In the genomic region with DNA sequence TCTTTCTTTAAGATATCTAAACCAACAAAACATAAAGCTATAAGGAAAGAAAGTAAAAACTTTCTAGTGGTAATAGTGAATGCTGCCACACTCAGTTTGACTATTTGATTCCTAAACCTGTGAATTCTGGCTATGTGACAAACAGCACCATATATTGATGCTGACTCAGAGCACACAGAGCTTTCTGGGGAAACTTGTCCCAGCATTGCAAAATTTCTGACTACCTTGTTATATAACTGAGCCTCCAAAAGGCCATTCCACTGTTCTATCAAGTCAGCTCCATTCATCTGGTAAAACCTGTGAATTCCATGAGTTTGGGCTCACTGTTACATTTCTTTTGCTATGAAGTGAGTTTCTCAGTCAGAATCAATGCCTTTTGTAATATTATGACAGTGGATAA, we compare ENCODE assay signal across 25 cellular contexts.
"Had no signal": no experiment of that assay in that cellular context is flagged by ENCODE, and none has a peak within 500 bp of the region (broad histone marks: within the 10 kb centered on the region; RNA-seq: fewer than 3 reads in every experiment).

No MANE protein-coding gene starts in this region.

- H3K27ac ChIP-seq: brain microvascular endothelial cell, colonic mucosa, esophagus muscularis mucosa, foreskin keratinocyte, gastrocnemius medialis, heart right ventricle, VCaP had no signal

- H3K4me3 ChIP-seq: colonic mucosa, esophagus muscularis mucosa, gastrocnemius medialis, heart right ventricle had no signal

- H3K4me1 ChIP-seq: colonic mucosa, esophagus muscularis mucosa, foreskin keratinocyte, gastrocnemius medialis, heart right ventricle had no signal

- H3K27me3 ChIP-seq: brain microvascular endothelial cell, colonic mucosa, esophagus muscularis mucosa, foreskin keratinocyte, gastrocnemius medialis, heart right ventricle had no signal

- H3K9me3 ChIP-seq: colonic mucosa, esophagus muscularis mucosa, gastrocnemius medialis had no signal

- H3K36me3 ChIP-seq: brain microvascular endothelial cell, colonic mucosa, esophagus muscularis mucosa, gastrocnemius medialis, heart right ventricle had no signal

- ATAC-seq: activated CD4-positive, CD25-positive, alpha-beta regulatory T cell treated with anti-CD3 and anti-CD28 coated beads, Interleukin-2, amount 50 U/mL, for 24 hours; activated CD8-positive, alpha-beta T cell treated with anti-CD3 and anti-CD28 coated beads for 36 hours; activated naive CD8-positive, alpha-beta T cell treated with anti-CD3 and anti-CD28 coated beads, Interleukin-2, amount 50 U/mL, for 24 hours; activated T-cell treated with anti-CD3 and anti-CD28 coated beads, Interleukin-2, amount 50 U/mL, for 4 hours; activated T-helper 17 cell treated with anti-CD3 and anti-CD28 coated beads, Interleukin-2, amount 50 U/mL, for 72 hours; foreskin keratinocyte; gastrocnemius medialis; heart right ventricle; WTC11 had no signal

- DNase-seq: activated CD4-positive, alpha-beta T cell treated with anti-CD3 and anti-CD28 coated beads for 48 hours; activated CD4-positive, alpha-beta T cell treated with anti-CD3 and anti-CD28 coated beads, Interleukin-2, amount 50 U/mL, for 1 hour; activated CD4-positive, alpha-beta T cell treated with anti-CD3 and anti-CD28 coated beads, Interleukin-2, amount 50 U/mL, for 48 hours; activated CD8-positive, alpha-beta memory T cell treated with anti-CD3 and anti-CD28 coated beads for 24 hours; activated CD8-positive, alpha-beta T cell treated with anti-CD3 and anti-CD28 coated beads for 36 hours; activated effector memory CD4-positive, alpha-beta T cell treated with Interleukin-2 at 50 U/mL for 16 hours; activated naive CD4-positive, alpha-beta T cell treated with anti-CD3 and anti-CD28 coated beads for 36 hours; activated naive CD8-positive, alpha-beta T cell treated with anti-CD3 and anti-CD28 coated beads for 36 hours; activated naive CD8-positive, alpha-beta T cell treated with anti-CD3 and anti-CD28 coated beads, Interleukin-2, amount 50 U/mL, for 24 hours; activated T-cell treated with anti-CD3 and anti-CD28 coated beads, Interleukin-2, amount 50 U/mL, for 4 hours; brain microvascular endothelial cell; caudate nucleus; colonic mucosa; effector CD8-positive, alpha-beta T cell; erythroblast; gastrocnemius medialis; heart right ventricle; hippocampal formation; T-helper 2 cell had no signal
